In the genomic region with DNA sequence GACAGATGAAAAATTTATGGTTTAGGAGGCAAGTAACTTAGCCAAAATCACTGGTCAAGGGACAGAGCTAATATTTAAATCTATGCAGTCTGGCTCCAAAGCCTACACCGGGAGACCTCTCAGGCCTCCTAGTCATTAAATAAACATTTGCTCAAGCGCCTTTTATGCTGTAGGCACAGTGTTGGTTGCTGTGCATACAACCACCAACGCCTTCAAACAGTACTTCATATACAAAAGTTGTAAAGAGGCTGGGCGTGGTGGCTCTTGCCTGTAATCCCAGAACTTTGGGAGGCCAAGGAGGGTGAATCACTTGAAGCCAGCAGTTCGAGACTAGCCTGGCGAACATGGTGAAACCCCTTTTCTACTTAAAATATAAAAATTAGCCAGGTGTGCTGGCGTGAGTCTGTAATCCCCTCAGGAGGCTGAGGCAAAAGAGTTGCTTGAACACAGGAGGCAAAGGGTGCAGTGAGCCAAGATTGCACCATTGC, we compare ENCODE assay signal across 13 cellular contexts.
DNase-seq lines count a peak whose midpoint lies in the region; ATAC-seq and TF ChIP-seq lines count a peak whose summit lies in the region.
"Had no signal": no experiment of that assay in that cellular context is flagged by ENCODE, and none has a peak within 500 bp of the region (broad histone marks: within the 10 kb centered on the region; RNA-seq: fewer than 3 reads in every experiment).

No MANE protein-coding gene starts in this region.

- TF ChIP-seq CTCF in lower lobe of right lung (IDR thresholded peaks at IDR 0.05), result no peak

- no peaks in the 10 kb centered on the region for H3K9me3 ChIP-seq in lower lobe of right lung
- H3K9me3 ChIP-seq: BLaER1 treated with 17β-estradiol and CSF1 and Interleukin-3, amounts not matched to agents 10 nM and 100 nM; body of pancreas; pancreas had no signal

- no peak overlapping the region for H3K27ac ChIP-seq in lower lobe of right lung
- H3K27ac ChIP-seq: BLaER1 treated with 17β-estradiol and CSF1 and Interleukin-3, amounts not matched to agents 10 nM and 100 nM; body of pancreas; pancreas had no signal

- in situ Hi-C loops in T47D (cut with HindIII; ENCODE audit: low pct_unique_long_range_greater_than_20kb, low sequenced_read_pairs), result no loop called here

- peak; percentile 99 for DNase-seq in DMS53 (lab: John Stamatoyannopoulos, UW)
- DNase-seq in NCI-H2029 treated with DMSO at 0.1 percent for 48 hours (lab: John Stamatoyannopoulos, UW), result peak; percentile 52
- peak; percentile 38 to 93 for DNase-seq in T47D (ENCODE audit: low read depth in 1 of 2, low spot score in 1 of 2)
- DNase-seq in lower lobe of right lung, result peak; percentile 52
- no peak for DNase-seq in cortex of kidney (lab: John Stamatoyannopoulos, UW)
- no peak for DNase-seq in HPDE6-E6E7 (ENCODE audit: extremely low spot score)
- no peak for DNase-seq in superior temporal gyrus (ENCODE audit: extremely low spot score)
- DNase-seq: MM.1S, NCI-H82, pancreas had no signal

- no peaks in the 10 kb centered on the region for H3K27me3 ChIP-seq in lower lobe of right lung (ENCODE audit: low read depth)
- H3K27me3 ChIP-seq: body of pancreas had no signal

- H3K4me1 ChIP-seq in lower lobe of right lung, result no peaks in the 10 kb centered on the region
- H3K4me1 ChIP-seq: BLaER1 treated with 17β-estradiol and CSF1 and Interleukin-3, amounts not matched to agents 10 nM and 100 nM; body of pancreas; pancreas had no signal

- no peak overlapping the region for H3K4me3 ChIP-seq in lower lobe of right lung
- H3K4me3 ChIP-seq: BLaER1 treated with 17β-estradiol and CSF1 and Interleukin-3, amounts not matched to agents 10 nM and 100 nM; body of pancreas; pancreas had no signal

- intact Hi-C loops in lower lobe of right lung (cut with DNase I), result no loop called here

- no peaks in the 10 kb centered on the region for H3K36me3 ChIP-seq in lower lobe of right lung
- H3K36me3 ChIP-seq: BLaER1 treated with 17β-estradiol and CSF1 and Interleukin-3, amounts not matched to agents 10 nM and 100 nM; pancreas had no signal

- ATAC-seq in lower lobe of right lung (peak; percentile 93 to 98), GM21367 (IDR thresholded peaks at IDR 0.05; ENCODE audit: unreplicated experiment) (no peak)
- ATAC-seq: body of pancreas had no signal

Comparison
In these comparisons a context has a peak if more than half of its experiments do, and no peak if none do; other contexts are left out.
1. DNase-seq: peak in DMS53 (single experiment), NCI-H2029 treated with DMSO at 0.1 percent for 48 hours (single experiment), T47D (2 of 2) and lower lobe of right lung (single experiment); none in cortex of kidney (single experiment), HPDE6-E6E7 (single experiment) and superior temporal gyrus (single experiment).